In genomic region chr12:25733541-25733940, GRCh38 we compare ENCODE assay signal across 24 cellular contexts.
"Had no signal": no experiment of that assay in that cellular context is flagged by ENCODE, and none has a peak within 500 bp of the region (broad histone marks: within the 10 kb centered on the region; RNA-seq: fewer than 3 reads in every experiment).

No MANE protein-coding gene starts in this region.

- H3K4me1 ChIP-seq: stomach, testis, thyroid gland, tibial artery, tibial nerve, transverse colon, upper lobe of left lung, upper lobe of right lung, uterus, vagina had no signal

- H3K36me3 ChIP-seq: stomach, suprapubic skin, thoracic aorta, thyroid gland, tibial artery, tibial nerve, transverse colon, upper lobe of left lung, upper lobe of right lung, uterus, vagina had no signal

- H3K27me3 ChIP-seq: stomach, suprapubic skin, testis, thyroid gland, tibial artery, tibial nerve, transverse colon, upper lobe of left lung, upper lobe of right lung, uterus, vagina had no signal

- DNase-seq: stimulated activated CD4-positive, alpha-beta T cell treated with anti-CD3 and anti-CD28 coated beads, Interleukin-2, amount 100 ng/mL, for 48 hours; stimulated activated CD4-positive, alpha-beta T cell treated with anti-CD3 and anti-CD28 coated beads, Interleukin-4, amount 100 ng/mL, for 1 hour; stimulated activated CD4-positive, alpha-beta T cell treated with anti-CD3 and anti-CD28 coated beads, Interleukin-4, amount 100 ng/mL, for 24 hours; stimulated activated CD4-positive, alpha-beta T cell treated with anti-CD3 and anti-CD28 coated beads, Interleukin-4, amount 100 ng/mL, for 4 hours; stimulated activated CD8-positive, alpha-beta memory T cell treated with anti-CD3 and anti-CD28 coated beads, Interleukin-4, amount 100 ng/mL, for 48 hours; stimulated activated naive B cell treated with anti-CD40 and anti-IgM and Interleukin-4, amounts not matched to agents 10 μg/mL and 1 μg/mL and 100 μg/mL, for 72 hours; stimulated activated naive CD4-positive, alpha-beta T cell; stimulated activated naive CD4-positive, alpha-beta T cell treated with Interleukin-2 at 50 U/mL for 16 hours; stimulated activated naive CD8-positive, alpha-beta T cell treated with anti-CD3 and anti-CD28 coated beads, Interleukin-15, amount 100 ng/mL, for 72 hours; stimulated activated naive CD8-positive, alpha-beta T cell treated with anti-CD3 and anti-CD28 coated beads, Interleukin-15, Interleukin-2, amounts not matched to agents 100 U/mL and 50 U/mL, for 24 hours; stomach; substantia nigra; testis; thyroid gland; tibial artery; transverse colon; trophoblast cell; upper lobe of left lung; upper lobe of right lung; uterus had no signal

- H3K27ac ChIP-seq: stomach, suprapubic skin, testis, thoracic aorta, thyroid gland, tibial artery, tibial nerve, transverse colon, upper lobe of left lung, upper lobe of right lung, uterus, vagina had no signal

- H3K9me3 ChIP-seq: stomach, suprapubic skin, testis, thoracic aorta, thyroid gland, tibial artery, transverse colon, upper lobe of left lung, upper lobe of right lung, uterus, vagina had no signal

- H3K4me3 ChIP-seq: stomach, suprapubic skin, testis, thoracic aorta, thyroid gland, tibial artery, tibial nerve, transverse colon, upper lobe of left lung, upper lobe of right lung, uterus, vagina had no signal
